Comparison of ENCODE assay signal across 16 cellular contexts in the genomic region with DNA sequence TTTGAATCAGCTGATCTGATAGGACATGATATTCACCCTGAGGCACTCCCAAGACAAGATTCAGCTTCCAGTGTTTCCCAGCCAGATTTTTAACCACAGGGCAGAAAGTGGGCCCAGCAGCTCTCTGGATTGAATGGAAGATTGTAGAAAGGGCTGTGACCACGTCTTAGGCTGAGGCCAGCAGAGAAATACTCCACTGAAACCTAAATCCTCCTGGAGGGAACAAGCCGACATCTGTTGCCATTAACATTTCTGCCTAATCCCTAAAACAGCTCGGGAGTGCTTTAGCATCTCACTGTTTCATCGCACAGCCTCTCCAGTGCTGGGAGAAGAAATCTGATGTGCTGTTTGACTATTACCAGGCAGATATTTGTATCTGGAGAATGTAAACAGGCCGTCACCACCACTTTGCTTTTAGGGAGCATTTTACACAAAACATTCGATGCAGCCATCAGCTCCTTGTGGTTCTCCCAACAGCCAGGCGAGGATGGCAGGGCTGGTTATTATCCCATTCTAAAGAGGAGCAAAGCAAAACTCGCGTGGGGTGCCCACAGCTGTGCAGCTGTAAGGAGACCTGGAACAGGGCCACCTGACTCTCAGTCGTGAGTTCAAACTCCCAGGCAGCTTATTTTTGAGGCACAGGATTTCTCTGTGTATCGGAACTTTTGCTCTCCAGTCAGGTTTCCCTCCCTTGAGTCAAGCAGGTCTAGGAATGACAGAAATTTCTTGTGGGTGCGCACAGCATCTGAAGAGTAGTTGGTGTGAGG.
DNase-seq lines count a peak whose midpoint lies in the region; ATAC-seq and TF ChIP-seq lines count a peak whose summit lies in the region.
"Had no signal": no experiment of that assay in that cellular context is flagged by ENCODE, and none has a peak within 500 bp of the region (broad histone marks: within the 10 kb centered on the region; RNA-seq: fewer than 3 reads in every experiment).

No MANE protein-coding gene starts in this region.

- peak overlapping the region; percentile 79 for H4K8ac ChIP-seq in mesenchymal stem cell (ENCODE audit: low read length)

- intact Hi-C loops in cardiac septum (cut with DNase I) (loop anchor here (5.0 kb wide), 1 partner anchor 107 kb away; no protein-coding TSS in a partner anchor), Right ventricle myocardium superior (cut with DNase I) (no loop called here), thyroid gland (cut with DNase I) (no loop called here)

- H3K27me3 ChIP-seq in mesenchymal stem cell (ENCODE audit: control insufficient read depth in 1 of 2, insufficient read depth in 1 of 2, low read length in 2 of 2) (no peaks in the 10 kb centered on the region), thyroid gland (no peaks in the 10 kb centered on the region)
- H3K27me3 ChIP-seq: colonic mucosa, Peyer's patch, testis had no signal

- H3K27ac ChIP-seq in caudate nucleus (ENCODE audit: low read depth, low read length): peak overlapping the region; percentile 48
- H3K27ac ChIP-seq in mesenchymal stem cell (ENCODE audit: low read length, poor library complexity, severe bottlenecking): no peak overlapping the region
- H3K27ac ChIP-seq in thyroid gland: no peak overlapping the region
- H3K27ac ChIP-seq: colonic mucosa, testis had no signal

- H3K9me3 ChIP-seq in mesenchymal stem cell (ENCODE audit: control insufficient read depth, low read length) (no peaks in the 10 kb centered on the region), thyroid gland (no peaks in the 10 kb centered on the region)
- H3K9me3 ChIP-seq: colonic mucosa, Peyer's patch, testis had no signal

- H2BK12ac ChIP-seq in mesenchymal stem cell (ENCODE audit: low read length in 2 of 2): peak overlapping the region; percentile 89 to 93

- H2AFZ ChIP-seq in mesenchymal stem cell (ENCODE audit: low read depth, low read length): no peak overlapping the region

- TF ChIP-seq CTCF in thyroid gland (IDR thresholded peaks at IDR 0.05): no peak
- TF ChIP-seq CTCF in GM13976 (IDR thresholded peaks at IDR 0.05; ENCODE audit: borderline replicate concordance, control extremely low read depth, extremely low read depth, insufficient read depth, missing control alignments): no peak

- H3K23ac ChIP-seq in mesenchymal stem cell (ENCODE audit: low read length in 2 of 2): no peak overlapping the region

- H3K4me3 ChIP-seq in mesenchymal stem cell (ENCODE audit: insufficient read depth in 1 of 2, low read depth in 1 of 2, low read length in 2 of 2): no peak overlapping the region
- no peak overlapping the region for H3K4me3 ChIP-seq in thyroid gland (replicated peaks in 1 of 3)
- H3K4me3 ChIP-seq: colonic mucosa, Peyer's patch, testis had no signal

- no peak overlapping the region for H3K9ac ChIP-seq in mesenchymal stem cell (ENCODE audit: low read length)

- no peak for ATAC-seq in Right ventricle myocardium superior (ENCODE audit: poor library complexity)
- no peak for ATAC-seq in GM21367 (IDR thresholded peaks at IDR 0.05; ENCODE audit: unreplicated experiment)
- ATAC-seq: activated naive CD4-positive, alpha-beta T cell treated with anti-CD3 and anti-CD28 coated beads, Interleukin-2, amount 50 U/mL, for 72 hours had no signal

- H2BK15ac ChIP-seq in mesenchymal stem cell (ENCODE audit: low read depth, poor library complexity, severe bottlenecking): peak overlapping the region; percentile 13

- H3K79me1 ChIP-seq in mesenchymal stem cell (replicated peaks; ENCODE audit: low read length, poor library complexity, severe bottlenecking): no peaks in the 10 kb centered on the region

- no peak overlapping the region for H2BK5ac ChIP-seq in mesenchymal stem cell (ENCODE audit: low read depth, low read length, poor library complexity, severe bottlenecking)

- H2BK120ac ChIP-seq in mesenchymal stem cell (ENCODE audit: low read depth, low read length): peak overlapping the region; percentile 89

- H3K4ac ChIP-seq in mesenchymal stem cell (ENCODE audit: low read depth in 1 of 2, low read length in 2 of 2): peak overlapping the region; percentile 64 to 80

- peak overlapping the region; percentile 87 for H2AK5ac ChIP-seq in mesenchymal stem cell (ENCODE audit: low read length, severe bottlenecking)

- no peak overlapping the region for H3K4me2 ChIP-seq in mesenchymal stem cell (ENCODE audit: low read length, poor library complexity, severe bottlenecking)

- 42% methylated on average over 10 of the region's 12 CpGs for WGBS in mesenchymal stem cell
- 90% methylated on average over 12 of the region's 12 CpGs for WGBS in thyroid gland, 2 donors

- TF ChIP-seq POLR2A in thyroid gland (IDR thresholded peaks at IDR 0.05): no peak

- peak overlapping the region; percentile 93 for H4K91ac ChIP-seq in mesenchymal stem cell (ENCODE audit: low read length)

- H3K36me3 ChIP-seq in mesenchymal stem cell (ENCODE audit: control insufficient read depth in 1 of 2, insufficient read depth in 2 of 2, low read depth in 1 of 2, low read length in 2 of 2) (peaks cover 0 to 3% of the 10 kb centered on the region in 2 experiments), thyroid gland (no peaks in the 10 kb centered on the region)
- H3K36me3 ChIP-seq: colonic mucosa, Peyer's patch had no signal

- H3K14ac ChIP-seq in mesenchymal stem cell (ENCODE audit: low read length in 2 of 2): peak overlapping the region in 1 of 2 experiments; percentile 19

- H3K18ac ChIP-seq in mesenchymal stem cell (ENCODE audit: low read depth in 1 of 2, low read length in 2 of 2): peak overlapping the region; percentile 87 to 88

- in situ Hi-C loops in ACHN (cut with HindIII; ENCODE audit: low pct_ligation_motif_present, low pct_unique_long_range_greater_than_20kb, low sequenced_read_pairs): no loop called here
- in situ Hi-C loops in GM13976 (cut with MboI; ENCODE audit: low sequenced_read_pairs, unreplicated experiment): no loop called here

- DNase-seq in cardiac septum (ENCODE audit: low spot score): peak; percentile 55
- DNase-seq in Right ventricle myocardium superior: no peak
- DNase-seq in caudate nucleus (lab: John Stamatoyannopoulos, UW): peak in 10 of 61 donors; percentile 25 to 69 (median 46)
- peak; percentile 83 for DNase-seq in mesenchymal stem cell
- DNase-seq in thyroid gland: no peak
- DNase-seq in ACHN: no peak
- DNase-seq in GM13976 (ENCODE audit: low spot score): no peak
- DNase-seq: colonic mucosa, GOT3, kidney, naive B cell, T1000, testis had no signal

- H3K4me1 ChIP-seq in mesenchymal stem cell (ENCODE audit: control insufficient read depth, insufficient read depth, low read depth, low read length) (peaks cover 37% of the 10 kb centered on the region), thyroid gland (peaks cover 0 to 22% of the 10 kb centered on the region in 2 donors)
- H3K4me1 ChIP-seq: colonic mucosa had no signal

Comparison
In these comparisons a context has a peak if more than half of its experiments do, and no peak if none do; other contexts are left out.
1. DNase-seq: peak in cardiac septum (single experiment) and mesenchymal stem cell (single experiment); none in Right ventricle myocardium superior (single experiment), thyroid gland (0 of 2), ACHN (single experiment) and GM13976 (single experiment).